Comparison of ENCODE assay signal across 1 cellular context in the genomic region with DNA sequence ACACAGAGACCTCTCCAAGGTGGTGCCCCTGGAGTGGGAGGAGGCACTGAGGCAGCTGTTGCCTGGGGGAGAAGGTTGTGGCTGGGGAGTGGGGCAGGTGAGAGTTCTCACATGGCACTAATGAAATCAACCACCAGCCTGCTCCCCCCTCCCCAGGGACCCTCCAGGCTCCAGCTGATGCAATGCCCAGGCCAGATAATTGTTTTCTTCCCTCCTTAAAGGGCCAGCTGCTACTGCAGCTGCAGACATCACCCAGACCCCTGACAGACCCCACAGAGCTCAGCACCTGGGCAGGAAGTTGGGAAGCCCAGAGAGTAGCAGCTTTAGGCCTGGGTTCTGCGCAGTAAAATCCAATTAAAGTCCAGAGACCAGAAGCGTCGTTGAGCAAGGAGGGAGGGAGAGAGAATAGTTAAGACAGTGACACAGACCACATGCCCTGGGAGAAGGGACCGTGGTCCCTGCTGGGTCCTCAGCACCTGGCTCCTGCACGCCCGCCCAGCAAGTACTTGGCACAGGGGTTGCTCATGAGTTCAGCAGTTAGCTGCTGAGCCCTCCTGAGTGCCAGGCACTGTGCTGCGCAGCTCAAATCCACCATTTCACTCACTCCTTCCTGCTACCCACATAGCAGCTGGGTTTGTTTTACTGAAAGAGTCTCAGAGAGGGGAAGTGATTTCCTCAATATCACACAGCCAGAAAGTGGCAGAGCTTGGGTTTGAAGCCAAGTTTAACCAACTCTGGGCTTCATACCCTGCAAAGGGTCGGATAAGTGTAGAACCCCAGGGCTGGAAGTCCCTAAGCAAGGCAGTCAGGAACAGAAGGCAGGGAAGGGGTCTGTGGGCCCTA.
TF ChIP-seq lines count a peak whose summit lies in the region.

No MANE protein-coding gene starts in this region.

TF ChIP-seq in GM12878, 131 proteins besides CTCF, POLR2A, EP300 and RAD21 (continued from another document):
- TF ChIP-seq, protein P1, sequence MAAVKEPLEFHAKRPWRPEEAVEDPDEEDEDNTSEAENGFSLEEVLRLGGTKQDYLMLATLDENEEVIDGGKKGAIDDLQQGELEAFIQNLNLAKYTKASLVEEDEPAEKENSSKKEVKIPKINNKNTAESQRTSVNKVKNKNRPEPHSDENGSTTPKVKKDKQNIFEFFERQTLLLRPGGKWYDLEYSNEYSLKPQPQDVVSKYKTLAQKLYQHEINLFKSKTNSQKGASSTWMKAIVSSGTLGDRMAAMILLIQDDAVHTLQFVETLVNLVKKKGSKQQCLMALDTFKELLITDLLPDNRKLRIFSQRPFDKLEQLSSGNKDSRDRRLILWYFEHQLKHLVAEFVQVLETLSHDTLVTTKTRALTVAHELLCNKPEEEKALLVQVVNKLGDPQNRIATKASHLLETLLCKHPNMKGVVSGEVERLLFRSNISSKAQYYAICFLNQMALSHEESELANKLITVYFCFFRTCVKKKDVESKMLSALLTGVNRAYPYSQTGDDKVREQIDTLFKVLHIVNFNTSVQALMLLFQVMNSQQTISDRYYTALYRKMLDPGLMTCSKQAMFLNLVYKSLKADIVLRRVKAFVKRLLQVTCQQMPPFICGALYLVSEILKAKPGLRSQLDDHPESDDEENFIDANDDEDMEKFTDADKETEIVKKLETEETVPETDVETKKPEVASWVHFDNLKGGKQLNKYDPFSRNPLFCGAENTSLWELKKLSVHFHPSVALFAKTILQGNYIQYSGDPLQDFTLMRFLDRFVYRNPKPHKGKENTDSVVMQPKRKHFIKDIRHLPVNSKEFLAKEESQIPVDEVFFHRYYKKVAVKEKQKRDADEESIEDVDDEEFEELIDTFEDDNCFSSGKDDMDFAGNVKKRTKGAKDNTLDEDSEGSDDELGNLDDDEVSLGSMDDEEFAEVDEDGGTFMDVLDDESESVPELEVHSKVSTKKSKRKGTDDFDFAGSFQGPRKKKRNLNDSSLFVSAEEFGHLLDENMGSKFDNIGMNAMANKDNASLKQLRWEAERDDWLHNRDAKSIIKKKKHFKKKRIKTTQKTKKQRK (IDR thresholded peaks at IDR 0.05; ENCODE audit: low read depth, low read length) = no peak
